Comparison of ENCODE assay signal across 1 cellular context in genomic region chr12:6607751-6608591, GRCh38.
TF ChIP-seq lines count a peak whose summit lies in the region.

No MANE protein-coding gene starts in this region.

TF ChIP-seq in H1, 55 proteins besides CTCF, POLR2A, EP300 and RAD21:
- TF ChIP-seq CEBPB (IDR thresholded peaks at IDR 0.05; ENCODE audit: low read depth, low read length) (no peak), EZH2 (IDR thresholded peaks at IDR 0.05; ENCODE audit: low read depth, low read length, severe bottlenecking) (no peak), CBX5 (IDR thresholded peaks at IDR 0.05; ENCODE audit: low read depth, low read length) (no peak), KDM5A (IDR thresholded peaks at IDR 0.05; ENCODE audit: low read length) (no peak), MAX (IDR thresholded peaks at IDR 0.05) (no peak)
TF ChIP-seq in H1: peak in this region for 0.
